13 cellular contexts compared by ENCODE assay signal in genomic region chr1:38451541-38451993, GRCh38.
DNase-seq lines count a peak whose midpoint lies in the region; FAIRE-seq and TF ChIP-seq lines count a peak whose summit lies in the region.
"Had no signal": no experiment of that assay in that cellular context is flagged by ENCODE, and none has a peak within 500 bp of the region (broad histone marks: within the 10 kb centered on the region; RNA-seq: fewer than 3 reads in every experiment).

No MANE protein-coding gene starts in this region.

- peak overlapping the region; percentile 80 for H3K4me2 ChIP-seq in smooth muscle cell

- H3K4me3 ChIP-seq in adipocyte (ENCODE audit: low read length): no peak overlapping the region
- no peak overlapping the region for H3K4me3 ChIP-seq in smooth muscle cell
- no peak overlapping the region for H3K4me3 ChIP-seq in coronary artery
- H3K4me3 ChIP-seq: heart left ventricle had no signal

- no peak overlapping the region for H2AFZ ChIP-seq in smooth muscle cell (ENCODE audit: low read depth)

- TF ChIP-seq CTCF in smooth muscle cell (IDR thresholded peaks at IDR 0.05; ENCODE audit: borderline replicate concordance, insufficient read depth, poor library complexity, severe bottlenecking) (no peak), coronary artery (IDR thresholded peaks at IDR 0.05) (no peak), D721Med (IDR thresholded peaks at IDR 0.05; ENCODE audit: insufficient read depth, missing control alignments) (no peak)

- H3K36me3 ChIP-seq in adipocyte (ENCODE audit: control insufficient read depth, insufficient read depth, low read length, severe bottlenecking) (no peaks in the 10 kb centered on the region), smooth muscle cell (ENCODE audit: low read depth) (no peaks in the 10 kb centered on the region)
- H3K36me3 ChIP-seq: heart left ventricle had no signal

- H4K20me1 ChIP-seq in smooth muscle cell (ENCODE audit: low read depth): no peaks in the 10 kb centered on the region

- peak overlapping the region; percentile 86 for H3K27ac ChIP-seq in smooth muscle cell (ENCODE audit: low read depth)
- peak overlapping the region in 1 of 2 donors; percentile 47 for H3K27ac ChIP-seq in coronary artery
- H3K27ac ChIP-seq: 22Rv1, heart left ventricle had no signal

- H3K9me3 ChIP-seq in adipocyte (ENCODE audit: control insufficient read depth, low read length) (no peaks in the 10 kb centered on the region), smooth muscle cell (replicated peaks; ENCODE audit: low read depth) (no peaks in the 10 kb centered on the region)
- H3K9me3 ChIP-seq: heart left ventricle had no signal

- FAIRE-seq in D721Med (lab: Jason Lieb, UNC): no peak

- H3K4me1 ChIP-seq in adipocyte (ENCODE audit: control insufficient read depth, insufficient read depth, low read length) (peaks cover 13% of the 10 kb centered on the region), smooth muscle cell (ENCODE audit: low read depth) (peaks cover 34% of the 10 kb centered on the region)
- H3K4me1 ChIP-seq: heart left ventricle had no signal

- no peak overlapping the region for H3K9ac ChIP-seq in adipocyte (ENCODE audit: low read length)
- H3K9ac ChIP-seq in smooth muscle cell (ENCODE audit: low read depth): no peak overlapping the region

- WGBS in smooth muscle cell (ENCODE audit: low lambda C conversion rate): 0% methylated on average over 3 of the region's 3 CpGs

- H3F3A ChIP-seq in smooth muscle cell (ENCODE audit: low read depth): peaks cover 4% of the 10 kb centered on the region

- no peaks in the 10 kb centered on the region for H3K79me2 ChIP-seq in smooth muscle cell (ENCODE audit: low read depth)

- DNase-seq in NCI-H2171 treated with DMSO at 0.1 percent for 48 hours (lab: John Stamatoyannopoulos, UW) (peak; percentile 60), NCI-H2171 (lab: John Stamatoyannopoulos, UW) (no peak), adipocyte (ENCODE audit: low read depth) (peak; percentile 19), iris pigment epithelial cell (ENCODE audit: low read depth) (peak; percentile 55), smooth muscle cell (lab: John Stamatoyannopoulos, UW; ENCODE audit: unreplicated experiment) (peak; percentile 11), HUDEP-2 (lab: John Stamatoyannopoulos, UW; ENCODE audit: unreplicated experiment in 76 of 76) (no peak), coronary artery (ENCODE audit: low spot score) (no peak), D721Med (ENCODE audit: insufficient read length, low spot score) (no peak)
- DNase-seq: activated CD4-positive, alpha-beta T cell treated with anti-CD3 and anti-CD28 coated beads for 1 hour; activated gamma-delta T cell treated with Interleukin-2 at 50 U/mL for 16 hours; effector memory CD4-positive, alpha-beta T cell; heart left ventricle had no signal

- peaks cover 5% of the 10 kb centered on the region for H3K27me3 ChIP-seq in adipocyte (replicated peaks; ENCODE audit: control insufficient read depth, insufficient read depth, low read length)
- no peaks in the 10 kb centered on the region for H3K27me3 ChIP-seq in smooth muscle cell (ENCODE audit: low read depth)

Comparison
In these comparisons a context has a peak if more than half of its experiments do, and no peak if none do; other contexts are left out.
1. DNase-seq: peak in NCI-H2171 treated with DMSO at 0.1 percent for 48 hours (single experiment), adipocyte (single experiment), iris pigment epithelial cell (single experiment) and smooth muscle cell (single experiment); none in NCI-H2171 (single experiment), HUDEP-2 (0 of 76), coronary artery (single experiment) and D721Med (single experiment).